In the genomic region with DNA sequence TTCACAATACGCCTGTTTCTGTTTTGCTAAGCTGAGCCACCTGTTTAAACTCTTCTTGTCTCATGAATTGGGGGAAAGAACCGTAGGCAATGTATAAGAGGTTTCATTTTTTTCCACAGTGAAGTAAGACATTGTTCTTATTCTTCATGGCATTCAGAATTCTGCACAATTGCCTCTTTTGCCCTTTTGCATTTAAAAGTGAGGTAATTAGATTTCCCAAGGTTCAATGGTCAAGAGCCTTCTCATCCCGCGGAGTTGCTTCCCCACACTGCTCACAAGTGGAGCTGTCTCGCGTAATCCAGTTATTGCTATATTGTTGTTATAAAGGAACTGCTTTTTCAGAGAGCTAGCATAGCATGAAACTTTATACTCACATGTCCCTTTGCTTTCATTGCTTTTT, we compare ENCODE assay signal across 16 cellular contexts.
DNase-seq lines count a peak whose midpoint lies in the region; ATAC-seq and TF ChIP-seq lines count a peak whose summit lies in the region.
"Had no signal": no experiment of that assay in that cellular context is flagged by ENCODE, and none has a peak within 500 bp of the region (broad histone marks: within the 10 kb centered on the region; RNA-seq: fewer than 3 reads in every experiment).

No MANE protein-coding gene starts in this region.

- DNase-seq in NCI-H1417 (lab: John Stamatoyannopoulos, UW): peak in 2 of 3 experiments; percentile 11 to 45
- DNase-seq in NCI-H1417 treated with DMSO at 0.1 percent for 48 hours (lab: John Stamatoyannopoulos, UW): no peak
- DNase-seq in nephron progenitor cell: no peak
- no peak for DNase-seq in UCSD-AML1 (lab: John Stamatoyannopoulos, UW; ENCODE audit: unreplicated experiment)
- DNase-seq in T-helper 2 cell treated with Interferon-gamma antibody and Interleukin-4, amounts not matched to agents 5 μg/mL and 100 μg/mL, for 36 hours (ENCODE audit: low spot score): no peak
- DNase-seq: 8988T, KG1, NCI-H1048, NCI-H187, NCI-H524 treated with DMSO at 0.1 percent for 48 hours, Right ventricle myocardium superior had no signal

- H3K4me3 ChIP-seq in thymus (ENCODE audit: low read length): no peak overlapping the region
- H3K4me3 ChIP-seq: BLaER1 treated with 17β-estradiol and CSF1 and Interleukin-3, amounts not matched to agents 10 nM and 100 nM had no signal

- no peaks in the 10 kb centered on the region for H3K27me3 ChIP-seq in thymus (ENCODE audit: control insufficient read depth, insufficient read depth)
- H3K27me3 ChIP-seq: BLaER1 treated with 17β-estradiol and CSF1 and Interleukin-3, amounts not matched to agents 10 nM and 100 nM had no signal

- peak overlapping the region in 4 of 5 experiments; percentile 54 to 82 (median 74) for H3K27ac Mint-ChIP-seq in brain
- H3K27ac Mint-ChIP-seq in nephron progenitor cell: peak overlapping the region; percentile 54
- H3K27ac Mint-ChIP-seq in T-helper 2 cell treated with Interferon-gamma antibody and Interleukin-4, amounts not matched to agents 5 μg/mL and 100 μg/mL, for 36 hours: no peak overlapping the region

- H3K36me3 ChIP-seq in thymus (ENCODE audit: control insufficient read depth, insufficient read depth): peaks cover under 1% of the 10 kb centered on the region

- no peaks in the 10 kb centered on the region for H3K9me3 ChIP-seq in thymus (ENCODE audit: control insufficient read depth)
- H3K9me3 ChIP-seq: BLaER1 treated with 17β-estradiol and CSF1 and Interleukin-3, amounts not matched to agents 10 nM and 100 nM had no signal

- H3K9me3 Mint-ChIP-seq in brain (peaks cover 0 to 9% (median 2%) of the 10 kb centered on the region in 5 experiments), nephron progenitor cell (peaks cover 9% of the 10 kb centered on the region)
- no peaks in the 10 kb centered on the region for H3K9me3 Mint-ChIP-seq in T-helper 2 cell treated with Interferon-gamma antibody and Interleukin-4, amounts not matched to agents 5 μg/mL and 100 μg/mL, for 36 hours

- TF ChIP-seq CTCF in brain (conservative IDR thresholded peaks at IDR 0.05): no peak
- TF ChIP-seq CTCF in nephron progenitor cell (IDR thresholded peaks at IDR 0.05): no peak

- H3K4me3 Mint-ChIP-seq in brain: peak overlapping the region in 2 of 5 experiments; percentile 48 to 71
- H3K4me3 Mint-ChIP-seq in nephron progenitor cell: no peak overlapping the region
- no peak overlapping the region for H3K4me3 Mint-ChIP-seq in T-helper 2 cell treated with Interferon-gamma antibody and Interleukin-4, amounts not matched to agents 5 μg/mL and 100 μg/mL, for 36 hours

- peak overlapping the region; percentile 40 for H3K27ac ChIP-seq in thymus (ENCODE audit: low read depth)
- H3K27ac ChIP-seq: BLaER1 treated with 17β-estradiol and CSF1 and Interleukin-3, amounts not matched to agents 10 nM and 100 nM had no signal

- H3K4me1 Mint-ChIP-seq in brain (peaks cover 28% of the 10 kb centered on the region), nephron progenitor cell (peaks cover 37% of the 10 kb centered on the region)
- H3K4me1 Mint-ChIP-seq in T-helper 2 cell treated with Interferon-gamma antibody and Interleukin-4, amounts not matched to agents 5 μg/mL and 100 μg/mL, for 36 hours (ENCODE audit: low read depth): peaks cover 4% of the 10 kb centered on the region

- no peak for ATAC-seq in HG03175 (IDR thresholded peaks at IDR 0.05; ENCODE audit: unreplicated experiment)
- ATAC-seq: Panc1 had no signal

- peaks cover 26% of the 10 kb centered on the region for H3K27me3 Mint-ChIP-seq in brain
- peaks cover 13% of the 10 kb centered on the region for H3K27me3 Mint-ChIP-seq in nephron progenitor cell (ENCODE audit: low read depth, poor library complexity)
- no peaks in the 10 kb centered on the region for H3K27me3 Mint-ChIP-seq in T-helper 2 cell treated with Interferon-gamma antibody and Interleukin-4, amounts not matched to agents 5 μg/mL and 100 μg/mL, for 36 hours (ENCODE audit: low read depth)

- 83% methylated on average over 6 of the region's 6 CpGs for WGBS in thymus

- peaks cover 33% of the 10 kb centered on the region for H3K4me1 ChIP-seq in thymus (ENCODE audit: control insufficient read depth, insufficient read depth, low read length)

- peaks cover 15% of the 10 kb centered on the region for H3K36me3 Mint-ChIP-seq in brain
- peaks cover 24% of the 10 kb centered on the region for H3K36me3 Mint-ChIP-seq in nephron progenitor cell (ENCODE audit: low read depth)
- H3K36me3 Mint-ChIP-seq in T-helper 2 cell treated with Interferon-gamma antibody and Interleukin-4, amounts not matched to agents 5 μg/mL and 100 μg/mL, for 36 hours (ENCODE audit: low read depth): no peaks in the 10 kb centered on the region

Comparison
In these comparisons a context has a peak if more than half of its experiments do, and no peak if none do; other contexts are left out.
1. DNase-seq: peak in NCI-H1417 (2 of 3); none in NCI-H1417 treated with DMSO at 0.1 percent for 48 hours (single experiment), nephron progenitor cell (single experiment), UCSD-AML1 (single experiment) and T-helper 2 cell treated with Interferon-gamma antibody and Interleukin-4, amounts not matched to agents 5 μg/mL and 100 μg/mL, for 36 hours (single experiment).